7 cellular contexts compared by ENCODE assay signal in genomic region chr7:2870471-2870941, GRCh38. TPM values are rescaled to one million over a fixed set of nuclear protein-coding genes. Genes with fewer than 3 reads are reported as not detected.
DNase-seq lines count a peak whose midpoint lies in the region; ATAC-seq and TF ChIP-seq lines count a peak whose summit lies in the region.

No MANE protein-coding gene starts in this region.

- H3K9me3 ChIP-seq in Loucy (ENCODE audit: insufficient read depth, low read depth, low read length): no peaks in the 10 kb centered on the region
- H3K9me3 ChIP-seq in neuronal stem cell (replicated peaks in 1 of 2; ENCODE audit: control insufficient read depth in 2 of 2, insufficient read depth in 1 of 2, low read depth in 1 of 2, low read length in 2 of 2): no peaks in the 10 kb centered on the region

- H3K9ac ChIP-seq in Loucy (ENCODE audit: low read depth, low read length, poor library complexity, severe bottlenecking) (peak overlapping the region; percentile 79), neuronal stem cell (ENCODE audit: low read depth, low read length, poor library complexity) (no peak overlapping the region)

- H3K18ac ChIP-seq in neuronal stem cell (ENCODE audit: low read length): peak overlapping the region; percentile 89

- H3K27ac Mint-ChIP-seq in activated CD4-positive, alpha-beta T cell treated with anti-CD3 and anti-CD28 coated beads, Interleukin-2, amount 10 ng/mL, durations not matched to agents 24 days and 14 days: peak overlapping the region; percentile 76

- peak overlapping the region; percentile 81 for H2BK15ac ChIP-seq in neuronal stem cell (ENCODE audit: low read length)

- peak overlapping the region; percentile 63 for H3K4me3 Mint-ChIP-seq in activated CD4-positive, alpha-beta T cell treated with anti-CD3 and anti-CD28 coated beads, Interleukin-2, amount 10 ng/mL, durations not matched to agents 24 days and 14 days

- no CpG with 5 or more reads among the region's 10 CpGs for WGBS in neuronal stem cell (ENCODE audit: extremely low coverage in 2 of 2, insufficient read length in 2 of 2, insufficient replicate concordance in 1 of 2), 2 donors

- H2BK5ac ChIP-seq in neuronal stem cell (ENCODE audit: low read length): no peak overlapping the region

- H2AFZ ChIP-seq in Loucy (ENCODE audit: low read length): peak overlapping the region; percentile 82
- peak overlapping the region; percentile 79 for H2AFZ ChIP-seq in neuronal stem cell (ENCODE audit: low read length)

- H4K20me1 ChIP-seq in Loucy (ENCODE audit: insufficient read depth, low read length, poor library complexity, severe bottlenecking): no peaks in the 10 kb centered on the region

- H3K27ac ChIP-seq in neuronal stem cell (replicated peaks; ENCODE audit: low read length): no peak overlapping the region

- peak; percentile 89 for DNase-seq in activated CD4-positive, alpha-beta T cell treated with anti-CD3 and anti-CD28 coated beads, Interleukin-2, amount 10 ng/mL, durations not matched to agents 24 days and 14 days
- DNase-seq in epithelial cell of esophagus (ENCODE audit: low read depth): peak; percentile 75
- no peak for DNase-seq in neuronal stem cell (ENCODE audit: low spot score)
- no peak for DNase-seq in NK-92 (lab: John Stamatoyannopoulos, UW; ENCODE audit: unreplicated experiment)

- no peak for TF ChIP-seq CTCF in Loucy (conservative IDR thresholded peaks at IDR 0.05; ENCODE audit: low read length)
- TF ChIP-seq CTCF in epithelial cell of esophagus (IDR thresholded peaks at IDR 0.05; ENCODE audit: insufficient read depth, low read depth, low read length, missing control alignments): no peak

- H3K36me3 Mint-ChIP-seq in activated CD4-positive, alpha-beta T cell treated with anti-CD3 and anti-CD28 coated beads, Interleukin-2, amount 10 ng/mL, durations not matched to agents 24 days and 14 days (ENCODE audit: low read depth): no peaks in the 10 kb centered on the region

- no peaks in the 10 kb centered on the region for H3K27me3 Mint-ChIP-seq in activated CD4-positive, alpha-beta T cell treated with anti-CD3 and anti-CD28 coated beads, Interleukin-2, amount 10 ng/mL, durations not matched to agents 24 days and 14 days

- H4K8ac ChIP-seq in neuronal stem cell (ENCODE audit: low read depth, low read length): peak overlapping the region; percentile 94

- no peak overlapping the region for H3K4ac ChIP-seq in neuronal stem cell (ENCODE audit: low read length)

- H3K36me3 ChIP-seq in Loucy (ENCODE audit: insufficient read depth, low read length) (no peaks in the 10 kb centered on the region), neuronal stem cell (replicated peaks in 1 of 2; ENCODE audit: control insufficient read depth in 2 of 2, insufficient read depth in 2 of 2, low read length in 2 of 2) (no peaks in the 10 kb centered on the region)

- no peaks in the 10 kb centered on the region for H3K9me2 ChIP-seq in Loucy (replicated peaks; ENCODE audit: low read depth, low read length)

- H3K4me1 ChIP-seq in Loucy (ENCODE audit: insufficient read depth, low read length, poor library complexity, severe bottlenecking) (peaks cover 61% of the 10 kb centered on the region), neuronal stem cell (ENCODE audit: control insufficient read depth in 2 of 2, insufficient read depth in 1 of 2, low read depth in 1 of 2, low read length in 2 of 2) (peaks cover 6 to 15% of the 10 kb centered on the region in 2 donors)

- no peak overlapping the region for H2BK120ac ChIP-seq in neuronal stem cell (ENCODE audit: low read depth, low read length)

- H3F3A ChIP-seq in Loucy (ENCODE audit: low read depth): peaks cover 3% of the 10 kb centered on the region; the same call in 1 of the 2 replicates

- H2BK12ac ChIP-seq in neuronal stem cell (ENCODE audit: low read length): no peak overlapping the region

- H3K27me3 ChIP-seq in Loucy (ENCODE audit: insufficient read depth, low read length, poor library complexity, severe bottlenecking) (no peaks in the 10 kb centered on the region), neuronal stem cell (ENCODE audit: control insufficient read depth in 3 of 3, insufficient read depth in 3 of 3, low read depth in 1 of 3, low read length in 3 of 3) (no peaks in the 10 kb centered on the region)

- peak overlapping the region; percentile 78 for H3K4me3 ChIP-seq in Loucy (ENCODE audit: low read length, poor library complexity, severe bottlenecking)
- no peak overlapping the region for H3K4me3 ChIP-seq in epithelial cell of esophagus (ENCODE audit: low read length)
- no peak overlapping the region for H3K4me3 ChIP-seq in neuronal stem cell (ENCODE audit: low read length in 2 of 2)

- H3K79me1 ChIP-seq in neuronal stem cell (ENCODE audit: low read depth, low read length): no peaks in the 10 kb centered on the region

- H3K4me1 Mint-ChIP-seq in activated CD4-positive, alpha-beta T cell treated with anti-CD3 and anti-CD28 coated beads, Interleukin-2, amount 10 ng/mL, durations not matched to agents 24 days and 14 days: peaks cover 47% of the 10 kb centered on the region

- ATAC-seq in GM18907 (IDR thresholded peaks at IDR 0.05; ENCODE audit: unreplicated experiment) (peak; percentile 46), GM18858 (IDR thresholded peaks at IDR 0.05; ENCODE audit: unreplicated experiment) (no peak)

- H3K9me3 Mint-ChIP-seq in activated CD4-positive, alpha-beta T cell treated with anti-CD3 and anti-CD28 coated beads, Interleukin-2, amount 10 ng/mL, durations not matched to agents 24 days and 14 days: peaks cover 2% of the 10 kb centered on the region

- H2AK5ac ChIP-seq in neuronal stem cell (ENCODE audit: low read depth, low read length): no peak overlapping the region

- peaks cover 11% of the 10 kb centered on the region; the same call in 1 of the 2 replicates for H3K79me2 ChIP-seq in Loucy (ENCODE audit: insufficient read depth, low read length)

- H4K91ac ChIP-seq in neuronal stem cell (ENCODE audit: low read depth, low read length, poor library complexity): no peak overlapping the region

- no peak overlapping the region for H3K14ac ChIP-seq in neuronal stem cell (ENCODE audit: low read length)

- H3K23ac ChIP-seq in neuronal stem cell (ENCODE audit: low read depth, low read length, poor library complexity): no peak overlapping the region

- intact Hi-C loops in activated CD4-positive, alpha-beta T cell treated with anti-CD3 and anti-CD28 coated beads, Interleukin-2, amount 10 ng/mL, durations not matched to agents 24 days and 14 days (cut with micrococcal nuclease): no loop called here

- H3K4me2 ChIP-seq in Loucy (ENCODE audit: low read depth, low read length, poor library complexity, severe bottlenecking) (peak overlapping the region; percentile 89), neuronal stem cell (ENCODE audit: insufficient read depth, low read length, poor library complexity, severe bottlenecking) (no peak overlapping the region)

RNA-seq across cellular contexts. Expression of gene GNA12, which starts 26.4 kb away (rescaled TPM):
- total RNA-seq in activated CD4-positive, alpha-beta T cell treated with anti-CD3 and anti-CD28 coated beads, Interleukin-2, amount 10 ng/mL, durations not matched to agents 24 days and 14 days: 30.6 and 31.0 TPM in 2 replicates
- 37.0 TPM for polyA plus RNA-seq in neuronal stem cell (2013, experiment 1 of 2)
- polyA plus RNA-seq in neuronal stem cell (2013, experiment 2 of 2): 36.5 TPM

Comparison
In these comparisons a context has a peak if more than half of its experiments do, and no peak if none do; other contexts are left out.
1. DNase-seq: peak in activated CD4-positive, alpha-beta T cell treated with anti-CD3 and anti-CD28 coated beads, Interleukin-2, amount 10 ng/mL, durations not matched to agents 24 days and 14 days (single experiment) and epithelial cell of esophagus (single experiment); none in neuronal stem cell (single experiment) and NK-92 (single experiment).